20 cellular contexts compared by ENCODE assay signal in the genomic region with DNA sequence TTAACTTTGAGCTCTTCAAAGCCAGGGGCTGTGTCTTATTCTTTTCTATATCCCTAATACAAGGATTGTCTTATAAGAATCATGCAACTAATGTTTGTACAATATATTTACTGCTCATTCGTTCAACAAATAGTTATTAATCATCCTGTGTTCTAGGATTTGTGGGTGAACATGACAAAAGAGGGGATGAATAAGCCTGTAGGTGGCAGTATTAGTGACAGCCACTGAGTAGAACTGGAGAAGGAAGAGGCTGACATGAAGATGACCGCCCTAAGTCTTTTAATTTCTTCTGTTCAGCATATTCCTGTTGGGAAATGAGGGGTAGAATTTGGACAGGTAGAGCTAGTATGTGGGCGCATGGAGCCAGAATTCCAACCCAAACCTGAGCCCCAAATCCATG. TPM values are rescaled to one million over a fixed set of nuclear protein-coding genes. Genes with fewer than 3 reads are reported as not detected.
DNase-seq lines count a peak whose midpoint lies in the region; ATAC-seq and TF ChIP-seq lines count a peak whose summit lies in the region.
"Had no signal": no experiment of that assay in that cellular context is flagged by ENCODE, and none has a peak within 500 bp of the region (broad histone marks: within the 10 kb centered on the region; RNA-seq: fewer than 3 reads in every experiment).

No MANE protein-coding gene starts in this region.

- H3K4me1 ChIP-seq in SK-N-SH (ENCODE audit: control insufficient read depth in 1 of 2, insufficient read depth in 2 of 2, low read depth in 1 of 2, low read length in 1 of 2), result no peaks in the 10 kb centered on the region
- H3K4me1 ChIP-seq in OCI-LY1 (ENCODE audit: insufficient read depth, low read length, severe bottlenecking), result no peaks in the 10 kb centered on the region
- no peaks in the 10 kb centered on the region for H3K4me1 ChIP-seq in hepatocyte (ENCODE audit: insufficient read depth)
- H3K4me1 ChIP-seq: pancreas, tibial nerve had no signal

- no peak for DNase-seq in SK-N-SH
- DNase-seq in hepatocyte (ENCODE audit: low spot score), result no peak
- DNase-seq in NCI-H1436 (lab: John Stamatoyannopoulos, UW), result no peak
- no peak for DNase-seq in NCI-H2196 treated with DMSO at 0.1 percent for 48 hours (lab: John Stamatoyannopoulos, UW; ENCODE audit: unreplicated experiment)
- no peak for DNase-seq in NOMO-1 (lab: John Stamatoyannopoulos, UW; ENCODE audit: unreplicated experiment in 2 of 2)
- DNase-seq in central memory CD4-positive, alpha-beta T cell, result no peak
- DNase-seq: ACHN; activated CD4-positive, alpha-beta T cell treated with anti-CD3 and anti-CD28 coated beads for 36 hours; activated naive CD4-positive, alpha-beta T cell treated with anti-CD3 and anti-CD28 coated beads for 36 hours; GF-D8; MM.1S; NCI-H2107; pancreas; SHP77 treated with DMSO at 0.1 percent for 48 hours; small intestine; T-helper 9 cell had no signal

- TF ChIP-seq EP300 in SK-N-SH (IDR thresholded peaks at IDR 0.05; ENCODE audit: borderline replicate concordance in 1 of 2, low read depth in 1 of 2, low read length in 1 of 2), result no peak

- POLR2A ChIA-PET in SK-N-SH (lab: Yijun Ruan, JAX), result no interaction called here

- H3F3A ChIP-seq in SK-N-SH (replicated peaks; ENCODE audit: insufficient read depth) (no peaks in the 10 kb centered on the region), OCI-LY1 (ENCODE audit: insufficient read depth, low read length) (no peaks in the 10 kb centered on the region)

- TF ChIP-seq RAD21 in SK-N-SH (IDR thresholded peaks at IDR 0.05; ENCODE audit: low read length), result no peak

- H3K27ac ChIP-seq in SK-N-SH (ENCODE audit: low read depth in 2 of 2, low read length in 1 of 2) (no peak overlapping the region), OCI-LY1 (ENCODE audit: low read depth, low read length, poor library complexity, severe bottlenecking) (no peak overlapping the region), hepatocyte (no peak overlapping the region)
- H3K27ac ChIP-seq: pancreas, tibial nerve had no signal

- H3K36me3 ChIP-seq in SK-N-SH (replicated peaks in 1 of 2; ENCODE audit: control insufficient read depth in 1 of 2, insufficient read depth in 2 of 2, low read length in 1 of 2) (no peaks in the 10 kb centered on the region), OCI-LY1 (ENCODE audit: insufficient read depth, low read length) (no peaks in the 10 kb centered on the region), hepatocyte (replicated peaks; ENCODE audit: insufficient read depth, low read depth) (no peaks in the 10 kb centered on the region)
- H3K36me3 ChIP-seq: pancreas, tibial nerve had no signal

- H2AFZ ChIP-seq in SK-N-SH (ENCODE audit: low read depth) (no peak overlapping the region; the same call in 1 of the 2 replicates), OCI-LY1 (ENCODE audit: low read length) (no peak overlapping the region), hepatocyte (no peak overlapping the region)

- no peak overlapping the region for H3K9ac ChIP-seq in SK-N-SH
- no peak overlapping the region for H3K9ac ChIP-seq in OCI-LY1 (ENCODE audit: low read length)

- H3K9me3 ChIP-seq in SK-N-SH, result no peaks in the 10 kb centered on the region
- no peaks in the 10 kb centered on the region for H3K9me3 ChIP-seq in OCI-LY1 (ENCODE audit: low read length)
- H3K9me3 ChIP-seq in hepatocyte (ENCODE audit: low read depth), result no peaks in the 10 kb centered on the region
- H3K9me3 ChIP-seq: pancreas, tibial nerve had no signal

- 20% methylated on average over 3 of the region's 3 CpGs for WGBS in SK-N-SH (ENCODE audit: low lambda C conversion rate)
- WGBS in hepatocyte (ENCODE audit: low lambda C conversion rate, missing lambda C conversion rate), result 72% methylated on average over 3 of the region's 3 CpGs

- CTCF ChIA-PET in SK-N-SH (lab: Yijun Ruan, JAX), result interaction anchor here (1.1 kb wide), 1 partner anchor 41 kb away, joined by 5 read pairs; no protein-coding TSS in a partner anchor

- H3K4me2 ChIP-seq in SK-N-SH (no peak overlapping the region), OCI-LY1 (ENCODE audit: low read length) (no peak overlapping the region), hepatocyte (no peak overlapping the region)

- no peak for ATAC-seq in SK-N-SH treated with all-trans-retinoic acid at 6 μM for 48 hours
- ATAC-seq: activated CD4-positive, alpha-beta T cell treated with anti-CD3 and anti-CD28 coated beads for 36 hours; pancreas; stimulated activated effector memory CD8-positive, alpha-beta T cell treated with anti-CD3 and anti-CD28 coated beads, Interleukin-12 subunit alpha, Interleukin-12 subunit beta, amount 100 ng/mL, for 72 hours had no signal

- no peaks in the 10 kb centered on the region for H3K79me2 ChIP-seq in SK-N-SH (ENCODE audit: insufficient read depth)
- H3K79me2 ChIP-seq in OCI-LY1 (ENCODE audit: insufficient read depth, low read length), result no peaks in the 10 kb centered on the region
- H3K79me2 ChIP-seq in hepatocyte, result no peaks in the 10 kb centered on the region

- no peaks in the 10 kb centered on the region for H3K9me2 ChIP-seq in SK-N-SH
- no peaks in the 10 kb centered on the region for H3K9me2 ChIP-seq in OCI-LY1 (ENCODE audit: low read depth, low read length)
- H3K9me2 ChIP-seq in hepatocyte (replicated peaks; ENCODE audit: insufficient read depth), result no peaks in the 10 kb centered on the region

- H4K20me1 ChIP-seq in SK-N-SH (ENCODE audit: insufficient read depth) (no peaks in the 10 kb centered on the region), OCI-LY1 (ENCODE audit: insufficient read depth, low read length) (no peaks in the 10 kb centered on the region), hepatocyte (ENCODE audit: insufficient read depth, poor library complexity, severe bottlenecking) (no peaks in the 10 kb centered on the region)

- H3K4me3 ChIP-seq in SK-N-SH (ENCODE audit: low read depth in 2 of 2, low read length in 1 of 2) (no peak overlapping the region), OCI-LY1 (ENCODE audit: low read depth, low read length, poor library complexity, severe bottlenecking) (no peak overlapping the region), hepatocyte (no peak overlapping the region)
- H3K4me3 ChIP-seq: pancreas, tibial nerve had no signal

- TF ChIP-seq CTCF in SK-N-SH (IDR thresholded peaks at IDR 0.05) (0 out of 2 replicates have a peak, but pooled peaks have one; percentile 28), OCI-LY1 (IDR thresholded peaks at IDR 0.05; ENCODE audit: low read length) (peak; percentile 36; the same call in 1 of the 2 replicates), hepatocyte (IDR thresholded peaks at IDR 0.05; ENCODE audit: poor library complexity) (peak; percentile 18)

- H3K27me3 ChIP-seq in SK-N-SH (ENCODE audit: insufficient read depth), result no peaks in the 10 kb centered on the region; the same call in 1 of the 2 replicates
- H3K27me3 ChIP-seq in OCI-LY1 (ENCODE audit: insufficient read depth, low read length), result no peaks in the 10 kb centered on the region
- H3K27me3 ChIP-seq in hepatocyte, result no peaks in the 10 kb centered on the region
- H3K27me3 ChIP-seq: tibial nerve had no signal

TF ChIP-seq in SK-N-SH, 30 proteins besides CTCF, POLR2A, EP300 and RAD21 (continues in another document):
- TF ChIP-seq TAF1 (IDR thresholded peaks at IDR 0.05; ENCODE audit: borderline replicate concordance, low read depth, low read length), result no peak

TF ChIP-seq in SK-N-SH treated with all-trans-retinoic acid at 6 μM for 48 hours, 23 proteins besides CTCF, POLR2A, EP300 and RAD21 (continues in another document):
- TF ChIP-seq SNAI2 (CRISPR knock-in tag; IDR thresholded peaks at IDR 0.05) (no peak), ISL1 (CRISPR knock-in tag; IDR thresholded peaks at IDR 0.05) (no peak), ZC3H10 (CRISPR knock-in tag; IDR thresholded peaks at IDR 0.05) (no peak), TCF4 (CRISPR knock-in tag; IDR thresholded peaks at IDR 0.05; ENCODE audit: borderline replicate concordance) (no peak), ZFP30 (CRISPR knock-in tag; IDR thresholded peaks at IDR 0.05) (no peak)
- TF ChIP-seq, protein P1, sequence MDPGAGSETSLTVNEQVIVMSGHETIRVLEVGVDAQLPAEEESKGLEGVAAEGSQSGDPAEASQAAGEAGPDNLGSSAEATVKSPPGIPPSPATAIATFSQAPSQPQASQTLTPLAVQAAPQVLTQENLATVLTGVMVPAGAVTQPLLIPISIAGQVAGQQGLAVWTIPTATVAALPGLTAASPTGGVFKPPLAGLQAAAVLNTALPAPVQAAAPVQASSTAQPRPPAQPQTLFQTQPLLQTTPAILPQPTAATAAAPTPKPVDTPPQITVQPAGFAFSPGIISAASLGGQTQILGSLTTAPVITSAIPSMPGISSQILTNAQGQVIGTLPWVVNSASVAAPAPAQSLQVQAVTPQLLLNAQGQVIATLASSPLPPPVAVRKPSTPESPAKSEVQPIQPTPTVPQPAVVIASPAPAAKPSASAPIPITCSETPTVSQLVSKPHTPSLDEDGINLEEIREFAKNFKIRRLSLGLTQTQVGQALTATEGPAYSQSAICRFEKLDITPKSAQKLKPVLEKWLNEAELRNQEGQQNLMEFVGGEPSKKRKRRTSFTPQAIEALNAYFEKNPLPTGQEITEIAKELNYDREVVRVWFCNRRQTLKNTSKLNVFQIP (CRISPR knock-in tag; IDR thresholded peaks at IDR 0.05; ENCODE audit: borderline replicate concordance, low read depth), result no peak
- TF ChIP-seq, protein P2, sequence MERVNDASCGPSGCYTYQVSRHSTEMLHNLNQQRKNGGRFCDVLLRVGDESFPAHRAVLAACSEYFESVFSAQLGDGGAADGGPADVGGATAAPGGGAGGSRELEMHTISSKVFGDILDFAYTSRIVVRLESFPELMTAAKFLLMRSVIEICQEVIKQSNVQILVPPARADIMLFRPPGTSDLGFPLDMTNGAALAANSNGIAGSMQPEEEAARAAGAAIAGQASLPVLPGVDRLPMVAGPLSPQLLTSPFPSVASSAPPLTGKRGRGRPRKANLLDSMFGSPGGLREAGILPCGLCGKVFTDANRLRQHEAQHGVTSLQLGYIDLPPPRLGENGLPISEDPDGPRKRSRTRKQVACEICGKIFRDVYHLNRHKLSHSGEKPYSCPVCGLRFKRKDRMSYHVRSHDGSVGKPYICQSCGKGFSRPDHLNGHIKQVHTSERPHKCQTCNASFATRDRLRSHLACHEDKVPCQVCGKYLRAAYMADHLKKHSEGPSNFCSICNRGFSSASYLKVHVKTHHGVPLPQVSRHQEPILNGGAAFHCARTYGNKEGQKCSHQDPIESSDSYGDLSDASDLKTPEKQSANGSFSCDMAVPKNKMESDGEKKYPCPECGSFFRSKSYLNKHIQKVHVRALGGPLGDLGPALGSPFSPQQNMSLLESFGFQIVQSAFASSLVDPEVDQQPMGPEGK (CRISPR knock-in tag; IDR thresholded peaks at IDR 0.05; ENCODE audit: borderline replicate concordance), result no peak

RNA-seq across cellular contexts. Expression of a gene that starts 11.9 kb away (rescaled TPM):
- polyA plus RNA-seq in SK-N-SH (2012; rRNA removed), result 0.31 and 1.2 TPM in 2 replicates
- polyA plus RNA-seq in SK-N-SH (2012; cell fraction: cytosol; rRNA removed), result 1.3 and 2.1 TPM in 2 replicates
- 0.41 and 0.54 TPM in 2 replicates for polyA plus RNA-seq in SK-N-SH (2012; cell fraction: nucleus; rRNA removed)
- total RNA-seq in hepatocyte, result 245 and 310 TPM in 2 replicates
- polyA plus RNA-seq in hepatocyte, result 48.3 and 51.5 TPM in 2 replicates
- total RNA-seq: activated naive CD4-positive, alpha-beta T cell treated with anti-CD3 and anti-CD28 coated beads for 36 hours had no signal

Comparison
In these comparisons a context has a peak if more than half of its experiments do, and no peak if none do; other contexts are left out.
1. RNA of a gene that starts 11.9 kb away (polyA plus RNA-seq): 48.3 to 51.5 TPM in hepatocyte; 0.31 to 2.1 TPM in SK-N-SH; every median in the first group is over 10 times any median in the second.
2. Peak in every context shown above with its lines, with median percentiles within 50 percentile points of each other: CTCF ChIP-seq.